1 cellular context compared by ENCODE assay signal in the genomic region with DNA sequence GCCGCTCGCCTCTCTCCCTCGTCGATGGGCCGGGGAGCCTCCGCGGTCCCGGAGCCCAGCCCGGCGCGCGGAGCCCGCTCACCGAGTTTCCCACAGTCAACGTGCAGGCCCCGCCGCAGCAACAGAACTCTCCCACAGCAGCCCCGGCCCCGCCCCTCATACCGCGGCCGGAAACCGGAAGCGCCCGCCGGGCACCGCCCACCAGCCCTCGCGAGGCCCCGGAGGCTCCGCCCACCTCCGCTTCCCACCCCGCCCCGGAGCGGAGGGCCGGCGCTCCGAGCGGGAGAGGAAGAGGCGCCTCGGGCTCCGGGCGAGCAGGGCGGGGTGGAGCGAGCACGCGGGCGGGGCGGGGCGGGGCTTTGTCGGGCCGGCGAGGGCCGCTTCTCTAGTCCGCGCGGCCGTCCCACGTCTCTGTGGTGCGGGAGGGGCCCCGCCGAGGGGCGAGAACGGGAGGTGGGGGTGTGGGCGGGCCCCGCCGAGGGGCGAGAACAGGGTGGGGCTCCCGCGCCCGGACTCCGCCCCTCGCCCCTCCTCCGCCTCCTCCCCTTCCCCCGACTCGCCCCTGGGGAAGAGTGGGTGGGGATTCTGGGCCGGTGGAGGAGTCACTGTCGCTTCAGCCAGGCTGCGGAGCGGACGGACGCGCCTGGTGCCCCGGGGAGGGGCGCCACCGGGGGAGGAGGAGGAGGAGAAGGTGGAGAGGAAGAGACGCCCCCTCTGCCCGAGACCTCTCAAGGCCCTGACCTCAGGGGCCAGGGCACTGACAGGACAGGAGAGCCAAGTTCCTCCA.
TF ChIP-seq lines count a peak whose summit lies in the region.

A gene (plus strand): TSS at position 605 of the 787 bp plus-strand sequence. CDS start 411 bp downstream, outside the sequence.
A gene (minus strand): TSS at position 136 of the 787 bp plus-strand sequence. CDS start 1,143 bp downstream, outside the sequence.

TF ChIP-seq in K562, 482 proteins besides CTCF, POLR2A, EP300 and RAD21 (continued from another document and continues in another):
- TF ChIP-seq FOS (IDR thresholded peaks at IDR 0.05; ENCODE audit: extremely low read depth, insufficient read length): no peak
- no peak for TF ChIP-seq SREBF1 (IDR thresholded peaks at IDR 0.05; ENCODE audit: borderline replicate concordance, low read depth, low read length)
- no peak for TF ChIP-seq ETS2 (tag; IDR thresholded peaks at IDR 0.05; ENCODE audit: borderline replicate concordance, poor library complexity, severe bottlenecking)
- no peak for TF ChIP-seq RBM17 (IDR thresholded peaks at IDR 0.05; ENCODE audit: borderline replicate concordance, low read depth, low read length)
- TF ChIP-seq, protein P1, sequence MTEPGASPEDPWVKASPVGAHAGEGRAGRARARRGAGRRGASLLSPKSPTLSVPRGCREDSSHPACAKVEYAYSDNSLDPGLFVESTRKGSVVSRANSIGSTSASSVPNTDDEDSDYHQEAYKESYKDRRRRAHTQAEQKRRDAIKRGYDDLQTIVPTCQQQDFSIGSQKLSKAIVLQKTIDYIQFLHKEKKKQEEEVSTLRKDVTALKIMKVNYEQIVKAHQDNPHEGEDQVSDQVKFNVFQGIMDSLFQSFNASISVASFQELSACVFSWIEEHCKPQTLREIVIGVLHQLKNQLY (CRISPR knock-in tag; conservative IDR thresholded peaks at IDR 0.05): no peak
- TF ChIP-seq, protein P2, sequence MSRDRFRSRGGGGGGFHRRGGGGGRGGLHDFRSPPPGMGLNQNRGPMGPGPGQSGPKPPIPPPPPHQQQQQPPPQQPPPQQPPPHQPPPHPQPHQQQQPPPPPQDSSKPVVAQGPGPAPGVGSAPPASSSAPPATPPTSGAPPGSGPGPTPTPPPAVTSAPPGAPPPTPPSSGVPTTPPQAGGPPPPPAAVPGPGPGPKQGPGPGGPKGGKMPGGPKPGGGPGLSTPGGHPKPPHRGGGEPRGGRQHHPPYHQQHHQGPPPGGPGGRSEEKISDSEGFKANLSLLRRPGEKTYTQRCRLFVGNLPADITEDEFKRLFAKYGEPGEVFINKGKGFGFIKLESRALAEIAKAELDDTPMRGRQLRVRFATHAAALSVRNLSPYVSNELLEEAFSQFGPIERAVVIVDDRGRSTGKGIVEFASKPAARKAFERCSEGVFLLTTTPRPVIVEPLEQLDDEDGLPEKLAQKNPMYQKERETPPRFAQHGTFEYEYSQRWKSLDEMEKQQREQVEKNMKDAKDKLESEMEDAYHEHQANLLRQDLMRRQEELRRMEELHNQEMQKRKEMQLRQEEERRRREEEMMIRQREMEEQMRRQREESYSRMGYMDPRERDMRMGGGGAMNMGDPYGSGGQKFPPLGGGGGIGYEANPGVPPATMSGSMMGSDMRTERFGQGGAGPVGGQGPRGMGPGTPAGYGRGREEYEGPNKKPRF (IDR thresholded peaks at IDR 0.05; ENCODE audit: low read depth, low read length): no peak
- TF ChIP-seq, protein P3, sequence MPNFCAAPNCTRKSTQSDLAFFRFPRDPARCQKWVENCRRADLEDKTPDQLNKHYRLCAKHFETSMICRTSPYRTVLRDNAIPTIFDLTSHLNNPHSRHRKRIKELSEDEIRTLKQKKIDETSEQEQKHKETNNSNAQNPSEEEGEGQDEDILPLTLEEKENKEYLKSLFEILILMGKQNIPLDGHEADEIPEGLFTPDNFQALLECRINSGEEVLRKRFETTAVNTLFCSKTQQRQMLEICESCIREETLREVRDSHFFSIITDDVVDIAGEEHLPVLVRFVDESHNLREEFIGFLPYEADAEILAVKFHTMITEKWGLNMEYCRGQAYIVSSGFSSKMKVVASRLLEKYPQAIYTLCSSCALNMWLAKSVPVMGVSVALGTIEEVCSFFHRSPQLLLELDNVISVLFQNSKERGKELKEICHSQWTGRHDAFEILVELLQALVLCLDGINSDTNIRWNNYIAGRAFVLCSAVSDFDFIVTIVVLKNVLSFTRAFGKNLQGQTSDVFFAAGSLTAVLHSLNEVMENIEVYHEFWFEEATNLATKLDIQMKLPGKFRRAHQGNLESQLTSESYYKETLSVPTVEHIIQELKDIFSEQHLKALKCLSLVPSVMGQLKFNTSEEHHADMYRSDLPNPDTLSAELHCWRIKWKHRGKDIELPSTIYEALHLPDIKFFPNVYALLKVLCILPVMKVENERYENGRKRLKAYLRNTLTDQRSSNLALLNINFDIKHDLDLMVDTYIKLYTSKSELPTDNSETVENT (CRISPR knock-in tag; IDR thresholded peaks at IDR 0.05): peak; percentile 37; the same call in 1 of the 2 replicates
- no peak for TF ChIP-seq ZNF57 (CRISPR knock-in tag; IDR thresholded peaks at IDR 0.05)
- no peak for TF ChIP-seq NFE2L1 (tag; IDR thresholded peaks at IDR 0.05; ENCODE audit: borderline replicate concordance, low read depth)
- no peak for TF ChIP-seq EHMT2 (IDR thresholded peaks at IDR 0.05)
- no peak for TF ChIP-seq CEBPB (tag; IDR thresholded peaks at IDR 0.05)
- no peak for TF ChIP-seq DDX20 (tag; IDR thresholded peaks at IDR 0.05; ENCODE audit: low read depth)
- TF ChIP-seq MCM2 (IDR thresholded peaks at IDR 0.05; ENCODE audit: low read depth): no peak
- no peak for TF ChIP-seq SRF (CRISPR knock-in tag; IDR thresholded peaks at IDR 0.05)
- TF ChIP-seq NFIC (IDR thresholded peaks at IDR 0.05): no peak
- TF ChIP-seq, protein P4, sequence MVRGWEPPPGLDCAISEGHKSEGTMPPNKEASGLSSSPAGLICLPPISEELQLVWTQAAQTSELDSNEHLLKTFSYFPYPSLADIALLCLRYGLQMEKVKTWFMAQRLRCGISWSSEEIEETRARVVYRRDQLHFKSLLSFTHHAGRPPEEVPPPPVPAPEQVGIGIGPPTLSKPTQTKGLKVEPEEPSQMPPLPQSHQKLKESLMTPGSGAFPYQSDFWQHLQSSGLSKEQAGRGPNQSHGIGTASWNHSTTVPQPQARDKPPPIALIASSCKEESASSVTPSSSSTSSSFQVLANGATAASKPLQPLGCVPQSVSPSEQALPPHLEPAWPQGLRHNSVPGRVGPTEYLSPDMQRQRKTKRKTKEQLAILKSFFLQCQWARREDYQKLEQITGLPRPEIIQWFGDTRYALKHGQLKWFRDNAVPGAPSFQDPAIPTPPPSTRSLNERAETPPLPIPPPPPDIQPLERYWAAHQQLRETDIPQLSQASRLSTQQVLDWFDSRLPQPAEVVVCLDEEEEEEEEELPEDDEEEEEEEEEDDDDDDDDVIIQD (CRISPR knock-in tag; IDR thresholded peaks at IDR 0.05): no peak
- TF ChIP-seq, protein P5, sequence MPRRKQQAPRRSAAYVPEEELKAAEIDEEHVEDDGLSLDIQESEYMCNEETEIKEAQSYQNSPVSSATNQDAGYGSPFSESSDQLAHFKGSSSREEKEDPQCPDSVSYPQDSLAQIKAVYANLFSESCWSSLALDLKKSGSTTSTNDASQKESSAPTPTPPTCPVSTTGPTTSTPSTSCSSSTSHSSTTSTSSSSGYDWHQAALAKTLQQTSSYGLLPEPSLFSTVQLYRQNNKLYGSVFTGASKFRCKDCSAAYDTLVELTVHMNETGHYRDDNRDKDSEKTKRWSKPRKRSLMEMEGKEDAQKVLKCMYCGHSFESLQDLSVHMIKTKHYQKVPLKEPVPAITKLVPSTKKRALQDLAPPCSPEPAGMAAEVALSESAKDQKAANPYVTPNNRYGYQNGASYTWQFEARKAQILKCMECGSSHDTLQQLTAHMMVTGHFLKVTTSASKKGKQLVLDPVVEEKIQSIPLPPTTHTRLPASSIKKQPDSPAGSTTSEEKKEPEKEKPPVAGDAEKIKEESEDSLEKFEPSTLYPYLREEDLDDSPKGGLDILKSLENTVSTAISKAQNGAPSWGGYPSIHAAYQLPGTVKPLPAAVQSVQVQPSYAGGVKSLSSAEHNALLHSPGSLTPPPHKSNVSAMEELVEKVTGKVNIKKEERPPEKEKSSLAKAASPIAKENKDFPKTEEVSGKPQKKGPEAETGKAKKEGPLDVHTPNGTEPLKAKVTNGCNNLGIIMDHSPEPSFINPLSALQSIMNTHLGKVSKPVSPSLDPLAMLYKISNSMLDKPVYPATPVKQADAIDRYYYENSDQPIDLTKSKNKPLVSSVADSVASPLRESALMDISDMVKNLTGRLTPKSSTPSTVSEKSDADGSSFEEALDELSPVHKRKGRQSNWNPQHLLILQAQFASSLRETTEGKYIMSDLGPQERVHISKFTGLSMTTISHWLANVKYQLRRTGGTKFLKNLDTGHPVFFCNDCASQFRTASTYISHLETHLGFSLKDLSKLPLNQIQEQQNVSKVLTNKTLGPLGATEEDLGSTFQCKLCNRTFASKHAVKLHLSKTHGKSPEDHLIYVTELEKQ (CRISPR knock-in tag; IDR thresholded peaks at IDR 0.05): no peak
- TF ChIP-seq, protein P6, sequence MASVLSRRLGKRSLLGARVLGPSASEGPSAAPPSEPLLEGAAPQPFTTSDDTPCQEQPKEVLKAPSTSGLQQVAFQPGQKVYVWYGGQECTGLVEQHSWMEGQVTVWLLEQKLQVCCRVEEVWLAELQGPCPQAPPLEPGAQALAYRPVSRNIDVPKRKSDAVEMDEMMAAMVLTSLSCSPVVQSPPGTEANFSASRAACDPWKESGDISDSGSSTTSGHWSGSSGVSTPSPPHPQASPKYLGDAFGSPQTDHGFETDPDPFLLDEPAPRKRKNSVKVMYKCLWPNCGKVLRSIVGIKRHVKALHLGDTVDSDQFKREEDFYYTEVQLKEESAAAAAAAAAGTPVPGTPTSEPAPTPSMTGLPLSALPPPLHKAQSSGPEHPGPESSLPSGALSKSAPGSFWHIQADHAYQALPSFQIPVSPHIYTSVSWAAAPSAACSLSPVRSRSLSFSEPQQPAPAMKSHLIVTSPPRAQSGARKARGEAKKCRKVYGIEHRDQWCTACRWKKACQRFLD (CRISPR knock-in tag; IDR thresholded peaks at IDR 0.05): no peak
- no peak for TF ChIP-seq ZNF324 (CRISPR knock-in tag; IDR thresholded peaks at IDR 0.05)
- TF ChIP-seq, protein P7, sequence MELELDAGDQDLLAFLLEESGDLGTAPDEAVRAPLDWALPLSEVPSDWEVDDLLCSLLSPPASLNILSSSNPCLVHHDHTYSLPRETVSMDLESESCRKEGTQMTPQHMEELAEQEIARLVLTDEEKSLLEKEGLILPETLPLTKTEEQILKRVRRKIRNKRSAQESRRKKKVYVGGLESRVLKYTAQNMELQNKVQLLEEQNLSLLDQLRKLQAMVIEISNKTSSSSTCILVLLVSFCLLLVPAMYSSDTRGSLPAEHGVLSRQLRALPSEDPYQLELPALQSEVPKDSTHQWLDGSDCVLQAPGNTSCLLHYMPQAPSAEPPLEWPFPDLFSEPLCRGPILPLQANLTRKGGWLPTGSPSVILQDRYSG (tag; conservative IDR thresholded peaks at IDR 0.05; ENCODE audit: low read depth): no peak
- TF ChIP-seq CHD2 (IDR thresholded peaks at IDR 0.05; ENCODE audit: low read depth, low read length): peak; percentile 84
- no peak for TF ChIP-seq MCM7 (IDR thresholded peaks at IDR 0.05)
- no peak for TF ChIP-seq CBX1 (IDR thresholded peaks at IDR 0.05; ENCODE audit: low read depth)
- TF ChIP-seq ZNF75A (CRISPR knock-in tag; IDR thresholded peaks at IDR 0.05): peak; percentile 99
- TF ChIP-seq, protein P8, sequence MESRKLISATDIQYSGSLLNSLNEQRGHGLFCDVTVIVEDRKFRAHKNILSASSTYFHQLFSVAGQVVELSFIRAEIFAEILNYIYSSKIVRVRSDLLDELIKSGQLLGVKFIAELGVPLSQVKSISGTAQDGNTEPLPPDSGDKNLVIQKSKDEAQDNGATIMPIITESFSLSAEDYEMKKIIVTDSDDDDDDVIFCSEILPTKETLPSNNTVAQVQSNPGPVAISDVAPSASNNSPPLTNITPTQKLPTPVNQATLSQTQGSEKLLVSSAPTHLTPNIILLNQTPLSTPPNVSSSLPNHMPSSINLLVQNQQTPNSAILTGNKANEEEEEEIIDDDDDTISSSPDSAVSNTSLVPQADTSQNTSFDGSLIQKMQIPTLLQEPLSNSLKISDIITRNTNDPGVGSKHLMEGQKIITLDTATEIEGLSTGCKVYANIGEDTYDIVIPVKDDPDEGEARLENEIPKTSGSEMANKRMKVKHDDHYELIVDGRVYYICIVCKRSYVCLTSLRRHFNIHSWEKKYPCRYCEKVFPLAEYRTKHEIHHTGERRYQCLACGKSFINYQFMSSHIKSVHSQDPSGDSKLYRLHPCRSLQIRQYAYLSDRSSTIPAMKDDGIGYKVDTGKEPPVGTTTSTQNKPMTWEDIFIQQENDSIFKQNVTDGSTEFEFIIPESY (CRISPR knock-in tag; IDR thresholded peaks at IDR 0.05): no peak
- TF ChIP-seq SUPT5H (IDR thresholded peaks at IDR 0.05): peak; percentile 78
- no peak for TF ChIP-seq ARID1B (IDR thresholded peaks at IDR 0.05)
- TF ChIP-seq ZNF124 (CRISPR knock-in tag; IDR thresholded peaks at IDR 0.05): no peak
- TF ChIP-seq HCFC1 (IDR thresholded peaks at IDR 0.05; ENCODE audit: low read depth, low read length): 0 out of 2 replicates have a peak, but pooled peaks have one; percentile 6
- no peak for TF ChIP-seq ZNF780A (CRISPR knock-in tag; IDR thresholded peaks at IDR 0.05)
- no peak for TF ChIP-seq ZNF311 (CRISPR knock-in tag; IDR thresholded peaks at IDR 0.05)
- TF ChIP-seq, protein P9, sequence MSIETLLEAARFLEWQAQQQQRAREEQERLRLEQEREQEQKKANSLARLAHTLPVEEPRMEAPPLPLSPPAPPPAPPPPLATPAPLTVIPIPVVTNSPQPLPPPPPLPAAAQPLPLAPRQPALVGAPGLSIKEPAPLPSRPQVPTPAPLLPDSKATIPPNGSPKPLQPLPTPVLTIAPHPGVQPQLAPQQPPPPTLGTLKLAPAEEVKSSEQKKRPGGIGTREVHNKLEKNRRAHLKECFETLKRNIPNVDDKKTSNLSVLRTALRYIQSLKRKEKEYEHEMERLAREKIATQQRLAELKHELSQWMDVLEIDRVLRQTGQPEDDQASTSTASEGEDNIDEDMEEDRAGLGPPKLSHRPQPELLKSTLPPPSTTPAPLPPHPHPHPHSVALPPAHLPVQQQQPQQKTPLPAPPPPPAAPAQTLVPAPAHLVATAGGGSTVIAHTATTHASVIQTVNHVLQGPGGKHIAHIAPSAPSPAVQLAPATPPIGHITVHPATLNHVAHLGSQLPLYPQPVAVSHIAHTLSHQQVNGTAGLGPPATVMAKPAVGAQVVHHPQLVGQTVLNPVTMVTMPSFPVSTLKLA (conservative IDR thresholded peaks at IDR 0.05): peak; percentile 34 to 53; a peak in 3 of 4 replicates
- TF ChIP-seq, protein P10, sequence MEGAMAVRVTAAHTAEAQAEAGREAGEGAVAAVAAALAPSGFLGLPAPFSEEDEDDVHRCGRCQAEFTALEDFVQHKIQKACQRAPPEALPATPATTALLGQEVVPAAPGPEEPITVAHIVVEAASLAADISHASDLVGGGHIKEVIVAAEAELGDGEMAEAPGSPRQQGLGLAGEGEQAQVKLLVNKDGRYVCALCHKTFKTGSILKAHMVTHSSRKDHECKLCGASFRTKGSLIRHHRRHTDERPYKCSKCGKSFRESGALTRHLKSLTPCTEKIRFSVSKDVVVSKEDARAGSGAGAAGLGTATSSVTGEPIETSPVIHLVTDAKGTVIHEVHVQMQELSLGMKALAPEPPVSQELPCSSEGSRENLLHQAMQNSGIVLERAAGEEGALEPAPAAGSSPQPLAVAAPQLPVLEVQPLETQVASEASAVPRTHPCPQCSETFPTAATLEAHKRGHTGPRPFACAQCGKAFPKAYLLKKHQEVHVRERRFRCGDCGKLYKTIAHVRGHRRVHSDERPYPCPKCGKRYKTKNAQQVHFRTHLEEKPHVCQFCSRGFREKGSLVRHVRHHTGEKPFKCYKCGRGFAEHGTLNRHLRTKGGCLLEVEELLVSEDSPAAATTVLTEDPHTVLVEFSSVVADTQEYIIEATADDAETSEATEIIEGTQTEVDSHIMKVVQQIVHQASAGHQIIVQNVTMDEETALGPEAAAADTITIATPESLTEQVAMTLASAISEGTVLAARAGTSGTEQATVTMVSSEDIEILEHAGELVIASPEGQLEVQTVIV (CRISPR knock-in tag; IDR thresholded peaks at IDR 0.05; ENCODE audit: borderline replicate concordance): no peak
- no peak for TF ChIP-seq EWSR1 (IDR thresholded peaks at IDR 0.05; ENCODE audit: borderline replicate concordance, low read depth, partially characterized antibody)
- peak; percentile 48; the same call in 1 of the 2 replicates for TF ChIP-seq PHF8 (IDR thresholded peaks at IDR 0.05; ENCODE audit: borderline replicate concordance, low read length)
- peak; percentile 27; the same call in 1 of the 2 replicates for TF ChIP-seq SPI1 (IDR thresholded peaks at IDR 0.05; ENCODE audit: borderline replicate concordance, low read depth, low read length)
